ENCODE assay signal across 9 cellular contexts in genomic region chr1:161182214-161182613, GRCh38. TPM values are rescaled to one million over a fixed set of nuclear protein-coding genes. Genes with fewer than 3 reads are reported as not detected.
DNase-seq lines count a peak whose midpoint lies in the region; ATAC-seq and TF ChIP-seq lines count a peak whose summit lies in the region.
"Had no signal": no experiment of that assay in that cellular context is flagged by ENCODE, and none has a peak within 500 bp of the region (broad histone marks: within the 10 kb centered on the region; RNA-seq: fewer than 3 reads in every experiment).

No MANE protein-coding gene starts in this region.

- peaks cover 6% of the 10 kb centered on the region for H3K36me3 Mint-ChIP-seq in T-helper 1 cell treated with Interleukin-12 subunit alpha and Interleukin-12 subunit beta and Interleukin-4 antibody, amounts not matched to agents 30 μg/mL and 1 μg/mL, for 36 hours (ENCODE audit: low read depth)

- H3K27ac Mint-ChIP-seq in T-helper 1 cell treated with Interleukin-12 subunit alpha and Interleukin-12 subunit beta and Interleukin-4 antibody, amounts not matched to agents 30 μg/mL and 1 μg/mL, for 36 hours, result peak overlapping the region; percentile 95

- no peaks in the 10 kb centered on the region for H3K4me1 ChIP-seq in prostate gland (replicated peaks)

- intact Hi-C loops in prostate gland (cut with DNase I), result no loop called here

- peak overlapping the region; percentile 61 for H3K4me3 Mint-ChIP-seq in T-helper 1 cell treated with Interleukin-12 subunit alpha and Interleukin-12 subunit beta and Interleukin-4 antibody, amounts not matched to agents 30 μg/mL and 1 μg/mL, for 36 hours

- H3K36me3 ChIP-seq in prostate gland, result no peaks in the 10 kb centered on the region

- ATAC-seq in HG02798 (IDR thresholded peaks at IDR 0.05; ENCODE audit: poor library complexity, unreplicated experiment), result peak; percentile 33

- no peak overlapping the region for H3K27ac ChIP-seq in prostate gland
- H3K27ac ChIP-seq: HL-60 had no signal

- H3K27me3 ChIP-seq in prostate gland (replicated peaks; ENCODE audit: insufficient read depth), result no peaks in the 10 kb centered on the region

- no peaks in the 10 kb centered on the region for H3K27me3 Mint-ChIP-seq in T-helper 1 cell treated with Interleukin-12 subunit alpha and Interleukin-12 subunit beta and Interleukin-4 antibody, amounts not matched to agents 30 μg/mL and 1 μg/mL, for 36 hours (ENCODE audit: low read depth)

- H3K9me3 ChIP-seq in prostate gland, result no peaks in the 10 kb centered on the region

- H3K4me3 ChIP-seq in GM12865 (ENCODE audit: low read depth, low read length) (peak overlapping the region; percentile 21), prostate gland (no peak overlapping the region)

- TF ChIP-seq POLR2A in prostate gland (IDR thresholded peaks at IDR 0.05), result no peak

- H3K9me3 Mint-ChIP-seq in T-helper 1 cell treated with Interleukin-12 subunit alpha and Interleukin-12 subunit beta and Interleukin-4 antibody, amounts not matched to agents 30 μg/mL and 1 μg/mL, for 36 hours, result no peaks in the 10 kb centered on the region

- TF ChIP-seq CTCF in GM12865 (IDR thresholded peaks at IDR 0.05; ENCODE audit: insufficient read depth, low read depth, low read length, missing control alignments), result no peak
- no peak for TF ChIP-seq CTCF in prostate gland (IDR thresholded peaks at IDR 0.05)

- WGBS in prostate gland, result 96% methylated on average over 1 of the region's 1 CpG

- peak; percentile 89 for DNase-seq in GM12865 (ENCODE audit: low read depth)
- DNase-seq in dedifferentiated amniotic fluid mesenchymal stem cell (ENCODE audit: extremely low spot score), result peak; percentile 42
- DNase-seq in stimulated activated CD8-positive, alpha-beta memory T cell treated with anti-CD3 and anti-CD28 coated beads, Interleukin-4, amount 100 ng/mL, for 48 hours, result peak; percentile 70
- DNase-seq in prostate gland (ENCODE audit: low spot score), result no peak
- no peak for DNase-seq in foreskin melanocyte
- DNase-seq in DMS 273 (lab: John Stamatoyannopoulos, UW; ENCODE audit: unreplicated experiment), result no peak

- peaks cover 68% of the 10 kb centered on the region for H3K4me1 Mint-ChIP-seq in T-helper 1 cell treated with Interleukin-12 subunit alpha and Interleukin-12 subunit beta and Interleukin-4 antibody, amounts not matched to agents 30 μg/mL and 1 μg/mL, for 36 hours (ENCODE audit: low read depth)

RNA-seq across cellular contexts. Expression of gene B4GALT3, which starts 4.9 kb away (rescaled TPM):
- 10 to 100 TPM; 38.2 to 68.7 TPM for total RNA-seq in prostate gland

RNA-seq across cellular contexts. Expression of gene PPOX, which starts 16.0 kb away (rescaled TPM):
- 10 to 100 TPM; 13.8 to 42.6 TPM for total RNA-seq in prostate gland

RNA-seq across cellular contexts. Expression of gene ADAMTS4, which starts 16.6 kb away (rescaled TPM):
- 1 to 10 TPM in 1 of 2 donors, under 1 TPM in 1; 0.55 to 3.4 TPM for total RNA-seq in prostate gland

RNA-seq across cellular contexts. Expression of gene NDUFS2, which starts 20.0 kb away (rescaled TPM):
- 100 to 1,000 TPM; 108 to 111 TPM for total RNA-seq in prostate gland

RNA-seq across cellular contexts. Expression of gene USP21, which starts 22.9 kb away (rescaled TPM):
- total RNA-seq in prostate gland, result 10 to 100 TPM; 28.1 to 32.1 TPM

Comparison
In these comparisons a context has a peak if more than half of its experiments do, and no peak if none do; other contexts are left out.
1. DNase-seq: peak in GM12865 (single experiment), dedifferentiated amniotic fluid mesenchymal stem cell (single experiment) and stimulated activated CD8-positive, alpha-beta memory T cell treated with anti-CD3 and anti-CD28 coated beads, Interleukin-4, amount 100 ng/mL, for 48 hours (single experiment); none in prostate gland (single experiment), foreskin melanocyte (single experiment) and DMS 273 (single experiment).